Comparison of ENCODE assay signal across 18 cellular contexts in the genomic region with DNA sequence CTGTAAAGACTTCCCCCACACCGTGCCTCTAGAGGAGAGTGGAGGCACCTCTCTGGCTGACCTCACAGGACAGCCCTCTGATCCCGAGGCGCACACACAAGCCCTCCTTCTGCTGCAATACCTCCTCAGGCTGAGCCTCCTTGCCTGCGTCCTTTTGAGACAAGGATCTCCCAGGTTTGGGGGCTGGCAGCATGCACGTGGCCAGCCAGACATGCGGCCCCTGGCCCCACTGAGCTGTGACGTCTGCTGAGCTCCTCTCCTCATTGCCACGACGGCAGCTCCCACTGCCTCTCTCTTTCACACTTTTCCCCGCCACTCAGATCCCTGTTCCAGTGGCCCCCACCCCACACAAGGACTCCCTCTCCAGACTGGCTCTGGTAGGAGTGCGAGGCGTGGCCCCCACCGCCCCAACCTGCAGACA. TPM values are rescaled to one million over a fixed set of nuclear protein-coding genes. Genes with fewer than 3 reads are reported as not detected.
DNase-seq lines count a peak whose midpoint lies in the region; ATAC-seq, FAIRE-seq and TF ChIP-seq lines count a peak whose summit lies in the region.
"Had no signal": no experiment of that assay in that cellular context is flagged by ENCODE, and none has a peak within 500 bp of the region (broad histone marks: within the 10 kb centered on the region; RNA-seq: fewer than 3 reads in every experiment).

No MANE protein-coding gene starts in this region.

- H3K27ac Mint-ChIP-seq in natural killer cell = no peak overlapping the region
- no peak overlapping the region for H3K27ac Mint-ChIP-seq in natural killer cell treated with Interleukin-12 subunit alpha and Interleukin-12 subunit beta and Interleukin-15 and Interleukin-18, amount 100 ng/mL, for 72 hours
- H3K27ac Mint-ChIP-seq in nephron progenitor cell = peak overlapping the region; percentile 84

- DNase-seq in natural killer cell (no peak), H1 (ENCODE audit: low read depth in 1 of 2, low spot score in 2 of 2) (no peak), nephron progenitor cell (no peak), body of pancreas (no peak), DMS79 treated with DMSO at 0.1 percent for 48 hours (lab: John Stamatoyannopoulos, UW) (no peak)
- no peak for DNase-seq in natural killer cell treated with Interleukin-12 subunit alpha and Interleukin-12 subunit beta and Interleukin-15 and Interleukin-18, amount 100 ng/mL, for 72 hours (ENCODE audit: low spot score)
- DNase-seq: activated CD4-positive, alpha-beta T cell treated with anti-CD3 and anti-CD28 coated beads, Interleukin-2, amount 50 U/mL, for 4 hours; foreskin fibroblast; hippocampal formation; KBM-7; NCI-H2081; NCI-H510A; stimulated activated CD4-positive, alpha-beta T cell treated with anti-CD3 and anti-CD28 coated beads, Interleukin-2, amount 100 ng/mL, for 24 hours; SW 1271 had no signal

- H4K8ac ChIP-seq in H1 (ENCODE audit: extremely low read depth, insufficient read depth, low read length) = peak overlapping the region; percentile 31; the same call in 1 of the 2 replicates

- TF ChIP-seq CTCF in natural killer cell (IDR thresholded peaks at IDR 0.05) (no peak), H1 (IDR thresholded peaks at IDR 0.05; ENCODE audit: control extremely low read depth in 1 of 3, insufficient read depth in 1 of 3, low read depth in 1 of 3, low read length in 3 of 3) (no peak), nephron progenitor cell (IDR thresholded peaks at IDR 0.05) (no peak), body of pancreas (IDR thresholded peaks at IDR 0.05) (no peak)

- WGBS in H1 (ENCODE audit: extremely low coverage in 1 of 2, insufficient coverage in 1 of 2, insufficient read length in 1 of 2, insufficient replicate concordance in 2 of 2, low coverage in 1 of 2, low lambda C conversion rate in 2 of 2, missing lambda C conversion rate in 1 of 2), 2 experiments = 86% methylated on average over 11 of the region's 13 CpGs; no CpG with 5 or more reads in 1 of the 2 experiments
- 92 to 93% methylated on average over 10 to 13 of the region's 13 CpGs for WGBS in body of pancreas, 2 donors

- no peak overlapping the region for H3K4me2 ChIP-seq in H1 (ENCODE audit: insufficient read depth in 1 of 2, low read depth in 2 of 2, low read length in 2 of 2)

- no peaks in the 10 kb centered on the region for H3K36me3 Mint-ChIP-seq in natural killer cell
- peaks cover 5% of the 10 kb centered on the region for H3K36me3 Mint-ChIP-seq in natural killer cell treated with Interleukin-12 subunit alpha and Interleukin-12 subunit beta and Interleukin-15 and Interleukin-18, amount 100 ng/mL, for 72 hours
- peaks cover 21% of the 10 kb centered on the region for H3K36me3 Mint-ChIP-seq in nephron progenitor cell (ENCODE audit: low read depth)

- CTCF ChIA-PET in H1 (lab: Charles Lee; ENCODE audit: partially characterized antibody) = no interaction called here

- TF ChIP-seq POLR2A in H1 (IDR thresholded peaks at IDR 0.05; ENCODE audit: control extremely low read depth in 1 of 2, low read depth in 2 of 2, low read length in 2 of 2) (no peak), body of pancreas (IDR thresholded peaks at IDR 0.05) (no peak)

- FAIRE-seq in H1 (lab: Jason Lieb, UNC) = no peak
- FAIRE-seq: endothelial cell of umbilical vein, G401.6, pancreas had no signal

- no peak overlapping the region for H3K4ac ChIP-seq in H1 (replicated peaks; ENCODE audit: insufficient read length, low read depth, low read length)

- TF ChIP-seq EP300 in H1 (IDR thresholded peaks at IDR 0.05; ENCODE audit: borderline replicate concordance in 1 of 2, low read depth in 2 of 2, low read length in 2 of 2) = no peak

- H3K27me3 Mint-ChIP-seq in natural killer cell (ENCODE audit: low read depth in 2 of 2) = peaks cover 18 to 19% of the 10 kb centered on the region in 2 donors
- H3K27me3 Mint-ChIP-seq in natural killer cell treated with Interleukin-12 subunit alpha and Interleukin-12 subunit beta and Interleukin-15 and Interleukin-18, amount 100 ng/mL, for 72 hours = peaks cover 9 to 17% of the 10 kb centered on the region in 2 donors
- peaks cover 5% of the 10 kb centered on the region for H3K27me3 Mint-ChIP-seq in nephron progenitor cell (ENCODE audit: low read depth, poor library complexity)

- intact Hi-C loops in natural killer cell (cut with micrococcal nuclease) (no loop called here), body of pancreas (cut with DNase I) (no loop called here)

- no peak overlapping the region for H3K27ac ChIP-seq in H1 (ENCODE audit: low read depth, low read length)
- no peak overlapping the region for H3K27ac ChIP-seq in body of pancreas
- H3K27ac ChIP-seq: pancreas had no signal

- no peak overlapping the region for H2AK5ac ChIP-seq in H1 (ENCODE audit: low read depth, low read length)

- no peak overlapping the region for H3K23ac ChIP-seq in H1 (ENCODE audit: insufficient read length)

- H3K9me3 ChIP-seq in H1 (ENCODE audit: insufficient read depth in 2 of 2, low read depth in 1 of 2, low read length in 1 of 2) (no peaks in the 10 kb centered on the region), body of pancreas (no peaks in the 10 kb centered on the region)
- H3K9me3 ChIP-seq: pancreas had no signal

- no peak overlapping the region for H2BK20ac ChIP-seq in H1 (ENCODE audit: low read length)

- no peak overlapping the region for H4K5ac ChIP-seq in H1 (ENCODE audit: insufficient read length, low read depth, low read length)

- no peak overlapping the region for H3K9ac ChIP-seq in H1 (replicated peaks in 1 of 4; ENCODE audit: extremely low read depth in 1 of 4, low read depth in 3 of 4, low read length in 3 of 4)

- H3K4me1 Mint-ChIP-seq in natural killer cell (peaks cover 0 to 5% of the 10 kb centered on the region in 2 donors), nephron progenitor cell (peaks cover 33% of the 10 kb centered on the region)
- peaks cover 7 to 11% of the 10 kb centered on the region in 2 donors for H3K4me1 Mint-ChIP-seq in natural killer cell treated with Interleukin-12 subunit alpha and Interleukin-12 subunit beta and Interleukin-15 and Interleukin-18, amount 100 ng/mL, for 72 hours (ENCODE audit: low read depth in 2 of 2)

- H2BK5ac ChIP-seq in H1 (ENCODE audit: low read depth, low read length) = no peak overlapping the region

- H3K14ac ChIP-seq in H1 (ENCODE audit: insufficient read length) = no peak overlapping the region

- peaks cover 0 to 25% of the 10 kb centered on the region in 2 experiments; a peak in 2 of 4 replicates for H3K79me2 ChIP-seq in H1 (ENCODE audit: control insufficient read depth in 1 of 2, insufficient read depth in 2 of 2, low read length in 2 of 2)

- H3K9me3 Mint-ChIP-seq in natural killer cell (no peaks in the 10 kb centered on the region), nephron progenitor cell (peaks cover 10% of the 10 kb centered on the region)
- no peaks in the 10 kb centered on the region for H3K9me3 Mint-ChIP-seq in natural killer cell treated with Interleukin-12 subunit alpha and Interleukin-12 subunit beta and Interleukin-15 and Interleukin-18, amount 100 ng/mL, for 72 hours

- H3K4me3 ChIP-seq in H1 (ENCODE audit: extremely low read depth in 1 of 4, insufficient read depth in 2 of 4, low read depth in 3 of 4, low read length in 4 of 4) = no peak overlapping the region
- H3K4me3 ChIP-seq in body of pancreas = no peak overlapping the region
- H3K4me3 ChIP-seq: pancreas had no signal

- H3K18ac ChIP-seq in H1 (ENCODE audit: extremely low read depth, low read length) = no peak overlapping the region

- H3K4me1 ChIP-seq in H1 (replicated peaks in 1 of 4; ENCODE audit: control insufficient read depth in 3 of 4, insufficient read depth in 4 of 4, low read length in 3 of 4) (peaks cover 0 to 7% (median 4%) of the 10 kb centered on the region in 4 experiments; a peak in 5 of 7 replicates), body of pancreas (peaks cover 6% of the 10 kb centered on the region)
- H3K4me1 ChIP-seq: pancreas had no signal

- H3K36me3 ChIP-seq in H1 (ENCODE audit: control insufficient read depth in 2 of 4, insufficient read depth in 4 of 4, low read length in 3 of 4) (peaks cover 0 to 3% (median 1%) of the 10 kb centered on the region in 4 experiments; a peak in 3 of 8 replicates), body of pancreas (replicated peaks in 1 of 2; ENCODE audit: insufficient read depth in 1 of 2, low read depth in 2 of 2) (no peaks in the 10 kb centered on the region)
- H3K36me3 ChIP-seq: pancreas had no signal

- no peaks in the 10 kb centered on the region for H3K23me2 ChIP-seq in H1 (ENCODE audit: low read depth, low read length)

- POLR2A ChIA-PET in H1 (lab: Charles Lee; ENCODE audit: partially characterized antibody) = interaction anchor here (0.5 to 1.6 kb wide), 3 partner anchors 11 to 138 kb away, joined by 3 to 4 read pairs (median 3); no protein-coding TSS in a partner anchor

- H3K79me1 ChIP-seq in H1 (ENCODE audit: low read depth, low read length) = peaks cover 7% of the 10 kb centered on the region

- H3K56ac ChIP-seq in H1 (replicated peaks; ENCODE audit: insufficient read length, low read depth, low read length) = no peak overlapping the region

- peaks cover 0 to 10% of the 10 kb centered on the region in 2 experiments for H4K20me1 ChIP-seq in H1 (replicated peaks in 1 of 2; ENCODE audit: control insufficient read depth in 1 of 2, insufficient read depth in 2 of 2, low read length in 2 of 2)

- H2BK12ac ChIP-seq in H1 (ENCODE audit: low read depth, low read length) = no peak overlapping the region

- H3K27me3 ChIP-seq in H1 (replicated peaks in 1 of 4; ENCODE audit: control insufficient read depth in 3 of 4, extremely low read depth in 1 of 4, insufficient read depth in 3 of 4, low read length in 3 of 4) (no peaks in the 10 kb centered on the region), body of pancreas (no peaks in the 10 kb centered on the region)
- H3K27me3 ChIP-seq: pancreas had no signal

- H3K4me3 Mint-ChIP-seq in natural killer cell (peak overlapping the region; percentile 50), nephron progenitor cell (peak overlapping the region; percentile 72)
- H3K4me3 Mint-ChIP-seq in natural killer cell treated with Interleukin-12 subunit alpha and Interleukin-12 subunit beta and Interleukin-15 and Interleukin-18, amount 100 ng/mL, for 72 hours = no peak overlapping the region

- no peak overlapping the region for H2BK15ac ChIP-seq in H1 (ENCODE audit: low read length)

- no peak for ATAC-seq in natural killer cell
- no peak for ATAC-seq in natural killer cell treated with Interleukin-12 subunit alpha and Interleukin-12 subunit beta and Interleukin-15 and Interleukin-18, amount 100 ng/mL, for 72 hours
- no peak for ATAC-seq in body of pancreas
- no peak for ATAC-seq in GM21723 (IDR thresholded peaks at IDR 0.05; ENCODE audit: unreplicated experiment)
- ATAC-seq: pancreas had no signal

- H2BK120ac ChIP-seq in H1 (replicated peaks; ENCODE audit: low read depth, low read length) = no peak overlapping the region

- TF ChIP-seq RAD21 in H1 (IDR thresholded peaks at IDR 0.05 in 1 of 2, conservative IDR thresholded peaks at IDR 0.05 in 1 of 2; ENCODE audit: low read depth in 2 of 2, low read length in 2 of 2) = no peak

- no peak overlapping the region for H4K91ac ChIP-seq in H1 (replicated peaks; ENCODE audit: insufficient read length, low read length)

- H2AFZ ChIP-seq in H1 (ENCODE audit: low read length) = no peak overlapping the region

RNA-seq across cellular contexts. Expression of a gene that starts 12.2 kb away (rescaled TPM):
- 10 to 100 TPM in 2 of 3 donors, 1 to 10 TPM in 1; 6.7 to 10.3 (median 10.3) TPM for total RNA-seq in natural killer cell
- total RNA-seq in natural killer cell treated with Interleukin-12 subunit alpha and Interleukin-12 subunit beta and Interleukin-15 and Interleukin-18, amount 100 ng/mL, for 72 hours = 10 to 100 TPM; 19.5 to 53.4 TPM
- total RNA-seq in H1 (2021; fragmentation: NEBNext Ultra II Directional; extraction: Animal tissue kit (Norgen Biotek cat#: 25700)) = 55.1 and 56.5 TPM in 2 replicates
- polyA plus RNA-seq in H1 (2011; rRNA removed) = 95.9 and 164 TPM in 2 replicates
- 46.8 TPM for polyA plus RNA-seq in H1 (2011; cell fraction: cytosol; rRNA removed)
- 73.5 TPM for polyA plus RNA-seq in H1 (2011; cell fraction: nucleus; rRNA removed)
- polyA plus RNA-seq in H1 (2012, experiment 1 of 2) = 34.1 to 57.9 TPM (median 53.4 TPM) in 4 replicates
- 45.5 TPM for polyA plus RNA-seq in H1 (2012, experiment 2 of 2)
- 33.9 TPM for polyA plus RNA-seq in H1 (2013, experiment 1 of 2)
- 34.7 TPM for polyA plus RNA-seq in H1 (2013, experiment 2 of 2)
- polyA minus RNA-seq in H1 (2011; rRNA and poly(A)+ RNA removed) = 50.1 and 75.3 TPM in 2 replicates
- polyA minus RNA-seq in H1 (2011; cell fraction: cytosol; rRNA and poly(A)+ RNA removed) = 44.4 TPM
- 43.4 TPM for polyA minus RNA-seq in H1 (2011; cell fraction: nucleus; rRNA and poly(A)+ RNA removed)
- 10 to 100 TPM; 17.9 to 46.5 TPM for total RNA-seq in body of pancreas

RNA-seq across cellular contexts. Expression of a gene that starts 12.8 kb away (rescaled TPM):
- total RNA-seq in natural killer cell = 1 to 10 TPM; 2.4 to 3.8 (median 3.0) TPM
- 10 to 100 TPM in 1 of 2 donors, 1 to 10 TPM in 1; 9.8 to 31.9 TPM for total RNA-seq in natural killer cell treated with Interleukin-12 subunit alpha and Interleukin-12 subunit beta and Interleukin-15 and Interleukin-18, amount 100 ng/mL, for 72 hours
- 55.7 and 58.0 TPM in 2 replicates for total RNA-seq in H1 (2021; fragmentation: NEBNext Ultra II Directional; extraction: Animal tissue kit (Norgen Biotek cat#: 25700))
- 12.3 and 23.2 TPM in 2 replicates for polyA plus RNA-seq in H1 (2011; rRNA removed)
- 25.3 TPM for polyA plus RNA-seq in H1 (2011; cell fraction: cytosol; rRNA removed)
- 30.8 TPM for polyA plus RNA-seq in H1 (2011; cell fraction: nucleus; rRNA removed)
- 43.9 to 55.5 TPM (median 53.2 TPM) in 4 replicates for polyA plus RNA-seq in H1 (2012, experiment 1 of 2)
- polyA plus RNA-seq in H1 (2012, experiment 2 of 2) = 35.0 TPM
- 18.5 TPM for polyA plus RNA-seq in H1 (2013, experiment 1 of 2)
- 19.0 TPM for polyA plus RNA-seq in H1 (2013, experiment 2 of 2)
- polyA minus RNA-seq in H1 (2011; rRNA and poly(A)+ RNA removed) = 43.0 and 43.2 TPM in 2 replicates
- 28.6 TPM for polyA minus RNA-seq in H1 (2011; cell fraction: cytosol; rRNA and poly(A)+ RNA removed)
- 22.1 TPM for polyA minus RNA-seq in H1 (2011; cell fraction: nucleus; rRNA and poly(A)+ RNA removed)
- 1 to 10 TPM; 2.0 to 3.4 TPM for total RNA-seq in body of pancreas
